ENCODE assay signal across 22 cellular contexts in the genomic region with DNA sequence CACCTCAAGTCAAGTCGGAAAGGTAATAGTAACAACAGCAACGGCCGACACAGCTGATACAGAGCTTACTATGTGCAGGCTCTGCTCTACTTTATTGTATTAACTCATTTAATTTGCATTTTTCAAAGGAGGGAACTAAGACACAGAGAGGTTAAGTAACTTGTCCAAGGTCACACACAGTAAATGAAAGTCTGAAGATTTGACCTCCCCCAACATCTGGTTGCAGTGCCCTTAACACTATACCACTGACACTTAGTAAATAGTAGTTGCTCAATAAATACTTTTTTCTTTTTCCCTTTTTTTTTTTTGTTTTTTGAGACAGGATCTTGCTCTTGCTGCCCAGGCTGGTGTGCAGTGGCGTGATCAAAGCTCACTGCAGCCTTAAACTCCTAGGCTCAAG. TPM values are rescaled to one million over a fixed set of nuclear protein-coding genes. Genes with fewer than 3 reads are reported as not detected.
DNase-seq lines count a peak whose midpoint lies in the region; ATAC-seq and TF ChIP-seq lines count a peak whose summit lies in the region.
"Had no signal": no experiment of that assay in that cellular context is flagged by ENCODE, and none has a peak within 500 bp of the region (broad histone marks: within the 10 kb centered on the region; RNA-seq: fewer than 3 reads in every experiment).

No MANE protein-coding gene starts in this region.

- no peaks in the 10 kb centered on the region for H3K79me2 ChIP-seq in H9 (ENCODE audit: insufficient read depth, low read length)

- H4K5ac ChIP-seq in H9 (ENCODE audit: insufficient read length, low read depth, low read length) = no peak overlapping the region

- peak overlapping the region in 2 of 3 experiments; percentile 12 to 18; a peak in 1 of 7 replicates for H3K27ac Mint-ChIP-seq in H9
- H3K27ac Mint-ChIP-seq: CD4-positive, alpha-beta T cell had no signal

- H3K4ac ChIP-seq in H9 (ENCODE audit: low read depth, low read length) = no peak overlapping the region
- no peak overlapping the region for H3K4ac ChIP-seq in neuronal stem cell (ENCODE audit: low read length)

- no peaks in the 10 kb centered on the region for H3K27me3 ChIP-seq in H9 (ENCODE audit: insufficient read depth, low read length)
- peaks cover 0 to 2% (median 0%) of the 10 kb centered on the region in 3 experiments for H3K27me3 ChIP-seq in neuronal stem cell (ENCODE audit: control insufficient read depth in 3 of 3, insufficient read depth in 3 of 3, low read depth in 1 of 3, low read length in 3 of 3)
- H3K27me3 ChIP-seq: BE2C; BLaER1 treated with 17β-estradiol and CSF1 and Interleukin-3, amounts not matched to agents 10 nM and 100 nM had no signal

- no peak for DNase-seq in H9
- DNase-seq in neuronal stem cell (ENCODE audit: low spot score) = no peak
- DNase-seq in kidney tubule cell (ENCODE audit: low spot score) = no peak
- no peak for DNase-seq in foreskin melanocyte
- DNase-seq: 8988T; ACHN; BE2C; CD4-positive, alpha-beta T cell; CD8-positive, alpha-beta memory T cell; DMS 273 treated with DMSO at 0.1 percent for 48 hours; DMS79; EL; GDM1; GM23248; HCEC 1CT had no signal

- no peak overlapping the region for H3K27ac ChIP-seq in H9 (ENCODE audit: insufficient read length, low read depth, low read length)
- H3K27ac ChIP-seq in KOPT-K1 (ENCODE audit: low read depth, low read length, poor library complexity, severe bottlenecking) = peak overlapping the region; percentile 96
- peak overlapping the region; percentile 99; the same call in 1 of the 2 replicates for H3K27ac ChIP-seq in VCaP
- H3K27ac ChIP-seq in neuronal stem cell (replicated peaks; ENCODE audit: low read length) = no peak overlapping the region
- H3K27ac ChIP-seq: BLaER1 treated with 17β-estradiol and CSF1 and Interleukin-3, amounts not matched to agents 10 nM and 100 nM; GM23248 had no signal

- H2BK20ac ChIP-seq in H9 (ENCODE audit: low read depth, low read length, poor library complexity, severe bottlenecking) = no peak overlapping the region

- H3K18ac ChIP-seq in H9 (ENCODE audit: insufficient read length, low read depth, low read length) = no peak overlapping the region
- H3K18ac ChIP-seq in neuronal stem cell (ENCODE audit: low read length) = peak overlapping the region; percentile 33

- ATAC-seq in HG03442 (IDR thresholded peaks at IDR 0.05; ENCODE audit: unreplicated experiment) = no peak
- ATAC-seq: A549, GM12878 had no signal

- no peak for TF ChIP-seq CTCF in H9 (conservative IDR thresholded peaks at IDR 0.05)
- TF ChIP-seq CTCF in VCaP (conservative IDR thresholded peaks at IDR 0.05) = no peak

- H2BK5ac ChIP-seq in H9 (ENCODE audit: insufficient read length, low read length) = no peak overlapping the region
- no peak overlapping the region for H2BK5ac ChIP-seq in neuronal stem cell (ENCODE audit: low read length)

- H3K4me2 ChIP-seq in H9 (ENCODE audit: insufficient read depth, insufficient read length, low read length) (no peak overlapping the region), neuronal stem cell (ENCODE audit: insufficient read depth, low read length, poor library complexity, severe bottlenecking) (no peak overlapping the region)

- H3K9ac ChIP-seq in H9 (ENCODE audit: extremely low read depth, insufficient read length, low read length) (no peak overlapping the region), neuronal stem cell (ENCODE audit: low read depth, low read length, poor library complexity) (peak overlapping the region; percentile 34)
- H3K9ac ChIP-seq: BLaER1 treated with 17β-estradiol and CSF1 and Interleukin-3, amounts not matched to agents 10 nM and 100 nM; GM23248 had no signal

- peaks cover 33 to 51% of the 10 kb centered on the region in 2 experiments for H3K4me1 Mint-ChIP-seq in H9
- H3K4me1 Mint-ChIP-seq: CD8-positive, alpha-beta memory T cell had no signal

- H3K4me3 Mint-ChIP-seq in H9 = no peak overlapping the region; a peak in 1 of 5 replicates
- H3K4me3 Mint-ChIP-seq: CD14-positive monocyte; CD4-positive, alpha-beta T cell; CD8-positive, alpha-beta memory T cell had no signal

- H2AK5ac ChIP-seq in H9 (ENCODE audit: insufficient read length, low read length) = no peak overlapping the region
- H2AK5ac ChIP-seq in neuronal stem cell (ENCODE audit: low read depth, low read length) = peak overlapping the region; percentile 47

- H3K79me1 ChIP-seq in H9 (ENCODE audit: insufficient read depth, low read depth, low read length, poor library complexity, severe bottlenecking) (no peaks in the 10 kb centered on the region), neuronal stem cell (ENCODE audit: low read depth, low read length) (peaks cover 2% of the 10 kb centered on the region)

- no peak overlapping the region for H2BK12ac ChIP-seq in H9 (ENCODE audit: insufficient read length, low read depth, low read length)
- H2BK12ac ChIP-seq in neuronal stem cell (ENCODE audit: low read length) = no peak overlapping the region

- H3K14ac ChIP-seq in H9 (ENCODE audit: insufficient read depth, low read length) (no peak overlapping the region), neuronal stem cell (ENCODE audit: low read length) (no peak overlapping the region)

- no peaks in the 10 kb centered on the region for H3K23me2 ChIP-seq in H9 (ENCODE audit: insufficient read length, low read depth, low read length, poor library complexity, severe bottlenecking)

- WGBS in H9 (ENCODE audit: extremely low coverage, insufficient read length, low lambda C conversion rate) = no CpG with 5 or more reads among the region's 4 CpGs
- WGBS in neuronal stem cell (ENCODE audit: extremely low coverage in 2 of 2, insufficient read length in 2 of 2, insufficient replicate concordance in 1 of 2), 2 donors = no CpG with 5 or more reads among the region's 4 CpGs

- H2BK120ac ChIP-seq in H9 (ENCODE audit: low read depth, low read length, poor library complexity, severe bottlenecking) (no peak overlapping the region), neuronal stem cell (ENCODE audit: low read depth, low read length) (no peak overlapping the region)

- H4K20me1 ChIP-seq in H9 (ENCODE audit: control insufficient read depth, insufficient read depth, insufficient read length) = no peaks in the 10 kb centered on the region

- H2AFZ ChIP-seq in H9 (ENCODE audit: low read length) (no peak overlapping the region), neuronal stem cell (ENCODE audit: low read length) (no peak overlapping the region)
- H2AFZ ChIP-seq: GM23248 had no signal

- H3K4me1 ChIP-seq in H9 (ENCODE audit: insufficient read depth, low read length) (peaks cover 3% of the 10 kb centered on the region; the same call in 1 of the 2 replicates), neuronal stem cell (ENCODE audit: control insufficient read depth in 2 of 2, insufficient read depth in 1 of 2, low read depth in 1 of 2, low read length in 2 of 2) (peaks cover 16 to 18% of the 10 kb centered on the region in 2 donors)
- H3K4me1 ChIP-seq: BE2C had no signal

- H4K8ac ChIP-seq in H9 (replicated peaks; ENCODE audit: insufficient read length, low read depth, low read length) (no peak overlapping the region), neuronal stem cell (ENCODE audit: low read depth, low read length) (no peak overlapping the region)

- H3K9me3 Mint-ChIP-seq in H9 = no peaks in the 10 kb centered on the region; a peak in 2 of 5 replicates
- H3K9me3 Mint-ChIP-seq: CD14-positive monocyte; CD4-positive, alpha-beta T cell; CD8-positive, alpha-beta memory T cell had no signal

- H2BK15ac ChIP-seq in H9 (ENCODE audit: low read depth, low read length) = no peak overlapping the region
- H2BK15ac ChIP-seq in neuronal stem cell (ENCODE audit: low read length) = peak overlapping the region; percentile 63

- H3T11ph ChIP-seq in H9 (ENCODE audit: low read length) = no peak overlapping the region

- H3K36me3 ChIP-seq in KOPT-K1 (ENCODE audit: insufficient read depth, low read length) = no peaks in the 10 kb centered on the region
- H3K36me3 ChIP-seq in neuronal stem cell (replicated peaks in 1 of 2; ENCODE audit: control insufficient read depth in 2 of 2, insufficient read depth in 2 of 2, low read length in 2 of 2) = no peaks in the 10 kb centered on the region
- H3K36me3 ChIP-seq: BE2C; BLaER1 treated with 17β-estradiol and CSF1 and Interleukin-3, amounts not matched to agents 10 nM and 100 nM had no signal

- no peak overlapping the region for H3K4me3 ChIP-seq in neuronal stem cell (ENCODE audit: low read length in 2 of 2)
- H3K4me3 ChIP-seq: A549; BLaER1 treated with 17β-estradiol and CSF1 and Interleukin-3, amounts not matched to agents 10 nM and 100 nM; GM12878; GM23248 had no signal

- H3K36me3 Mint-ChIP-seq in H9 (ENCODE audit: insufficient read depth in 1 of 3, low read depth in 3 of 3) = no peaks in the 10 kb centered on the region
- H3K36me3 Mint-ChIP-seq: CD14-positive monocyte; CD8-positive, alpha-beta memory T cell had no signal

- no peak overlapping the region for H3K56ac ChIP-seq in H9 (ENCODE audit: insufficient read length, low read depth, low read length)

- H3K27me3 Mint-ChIP-seq in H9 (ENCODE audit: low read depth) = no peaks in the 10 kb centered on the region

- no peak overlapping the region for H4K91ac ChIP-seq in H9 (ENCODE audit: insufficient read length, low read depth, low read length)
- H4K91ac ChIP-seq in neuronal stem cell (ENCODE audit: low read depth, low read length, poor library complexity) = no peak overlapping the region

- H3K9me3 ChIP-seq in H9 (ENCODE audit: control insufficient read depth, low read depth, low read length) (no peaks in the 10 kb centered on the region), KOPT-K1 (ENCODE audit: insufficient read depth, low read length, poor library complexity, severe bottlenecking) (no peaks in the 10 kb centered on the region), neuronal stem cell (replicated peaks in 1 of 2; ENCODE audit: control insufficient read depth in 2 of 2, insufficient read depth in 1 of 2, low read depth in 1 of 2, low read length in 2 of 2) (no peaks in the 10 kb centered on the region)
- H3K9me3 ChIP-seq: A549; BE2C; BLaER1 treated with 17β-estradiol and CSF1 and Interleukin-3, amounts not matched to agents 10 nM and 100 nM had no signal

- no peak overlapping the region for H3K23ac ChIP-seq in H9 (ENCODE audit: insufficient read length, low read depth, low read length)
- no peak overlapping the region for H3K23ac ChIP-seq in neuronal stem cell (ENCODE audit: low read depth, low read length, poor library complexity)

RNA-seq across cellular contexts. Expression of gene RAP1GAP, which starts 39.2 kb away (rescaled TPM):
- total RNA-seq in H9 (2021) = 6.4 and 7.9 TPM in 2 replicates
- 3.2 TPM for polyA plus RNA-seq in neuronal stem cell (2013, experiment 1 of 2)
- 3.1 TPM for polyA plus RNA-seq in neuronal stem cell (2013, experiment 2 of 2)
- polyA plus RNA-seq: CD14-positive monocyte; CD8-positive, alpha-beta memory T cell had no signal

Comparison
In these comparisons a context has a peak if more than half of its experiments do, and no peak if none do; other contexts are left out.
1. H3K27ac ChIP-seq: peak in KOPT-K1 (single experiment) and VCaP (single experiment); none in H9 (single experiment) and neuronal stem cell (single experiment).